Comparison of ENCODE assay signal across 2 cellular contexts in genomic region chr2:166138667-166139066, GRCh38.
TF ChIP-seq lines count a peak whose summit lies in the region.

No MANE protein-coding gene starts in this region.

TF ChIP-seq in HepG2, 621 proteins besides CTCF, POLR2A, EP300 and RAD21 (continued from another document):
- TF ChIP-seq RERE (CRISPR knock-in tag; IDR thresholded peaks at IDR 0.05; ENCODE audit: low read depth) (no peak), ZNF292 (CRISPR knock-in tag; IDR thresholded peaks at IDR 0.05; ENCODE audit: borderline replicate concordance, low read depth) (0 out of 2 replicates have a peak, but pooled peaks have one; percentile 11)

TF ChIP-seq in HEK293, 187 proteins besides CTCF, POLR2A, EP300 and RAD21 (continued from another document):
- TF ChIP-seq ZNF169 (tag by site-specific recombination; IDR thresholded peaks at IDR 0.05), result no peak
- no peak for TF ChIP-seq KLF7 (tag by site-specific recombination; IDR thresholded peaks at IDR 0.05; ENCODE audit: borderline replicate concordance)
- no peak for TF ChIP-seq PRDM2 (tag by site-specific recombination; IDR thresholded peaks at IDR 0.05; ENCODE audit: borderline replicate concordance)
- no peak for TF ChIP-seq ZNF624 (tag by site-specific recombination; IDR thresholded peaks at IDR 0.05)
- no peak for TF ChIP-seq WT1 (tag by site-specific recombination; IDR thresholded peaks at IDR 0.05)
